18 cellular contexts compared by ENCODE assay signal in the genomic region with DNA sequence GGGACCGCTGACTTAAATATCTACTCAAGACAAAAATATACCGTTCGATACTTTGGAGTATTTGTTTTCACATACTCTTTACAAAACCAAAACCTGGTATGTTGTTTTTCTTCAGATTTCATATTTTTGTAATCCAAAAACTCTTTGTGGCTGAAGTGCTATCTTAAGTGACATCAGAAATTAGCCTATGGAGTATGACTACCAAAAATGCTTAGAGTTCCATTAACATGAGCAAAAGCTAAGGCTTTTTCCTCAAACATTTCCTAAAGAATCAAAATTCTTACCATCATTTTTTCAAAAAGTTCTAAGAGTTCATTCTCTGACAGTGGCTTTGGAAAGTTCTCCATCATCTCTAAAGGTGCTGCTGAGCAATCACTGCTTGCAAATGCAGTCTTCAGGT. TPM values are rescaled to one million over a fixed set of nuclear protein-coding genes. Genes with fewer than 3 reads are reported as not detected.
DNase-seq lines count a peak whose midpoint lies in the region; ATAC-seq lines count a peak whose summit lies in the region.
"Had no signal": no experiment of that assay in that cellular context is flagged by ENCODE, and none has a peak within 500 bp of the region (broad histone marks: within the 10 kb centered on the region; RNA-seq: fewer than 3 reads in every experiment).

No MANE protein-coding gene starts in this region.

- H3K27ac Mint-ChIP-seq in activated T-cell treated with anti-CD3 and anti-CD28 coated beads, Interleukin-2, amount 50 U/mL, for 24 hours: no peak overlapping the region

- H3K27me3 Mint-ChIP-seq in activated T-cell treated with anti-CD3 and anti-CD28 coated beads, Interleukin-2, amount 50 U/mL, for 24 hours: no peaks in the 10 kb centered on the region

- H3K4me3 ChIP-seq in ACC112 (ENCODE audit: low read depth, low read length): no peak overlapping the region
- H3K4me3 ChIP-seq: PC-9 had no signal

- H2AFZ ChIP-seq in ACC112 (ENCODE audit: low read length, unreplicated experiment): no peak overlapping the region
- H2AFZ ChIP-seq: PC-9 had no signal

- H3K27me3 ChIP-seq in ACC112 (ENCODE audit: insufficient read depth, low read length): no peaks in the 10 kb centered on the region

- H3K4me1 Mint-ChIP-seq in activated T-cell treated with anti-CD3 and anti-CD28 coated beads, Interleukin-2, amount 50 U/mL, for 24 hours (ENCODE audit: low read depth): peaks cover 5% of the 10 kb centered on the region

- H3K27ac ChIP-seq in ACC112 (ENCODE audit: low read depth, low read length): peak overlapping the region; percentile 56
- H3K27ac ChIP-seq: KMS-11, PC-9 had no signal

- intact Hi-C loops in Right ventricle myocardium superior (cut with DNase I): no loop called here

- no peak overlapping the region for H3K4me3 Mint-ChIP-seq in activated T-cell treated with anti-CD3 and anti-CD28 coated beads, Interleukin-2, amount 50 U/mL, for 24 hours

- H3K36me3 ChIP-seq in ACC112 (ENCODE audit: insufficient read depth, low read length): peaks cover 35% of the 10 kb centered on the region

- peaks cover 40% of the 10 kb centered on the region for H3K79me2 ChIP-seq in ACC112 (ENCODE audit: control insufficient read depth, insufficient read depth, low read length, unreplicated experiment)

- peaks cover 21% of the 10 kb centered on the region for H3K36me3 Mint-ChIP-seq in activated T-cell treated with anti-CD3 and anti-CD28 coated beads, Interleukin-2, amount 50 U/mL, for 24 hours (ENCODE audit: low read depth)

- peaks cover 17% of the 10 kb centered on the region for H3K9me3 Mint-ChIP-seq in activated T-cell treated with anti-CD3 and anti-CD28 coated beads, Interleukin-2, amount 50 U/mL, for 24 hours

- peaks cover 19% of the 10 kb centered on the region for H3K4me1 ChIP-seq in ACC112 (ENCODE audit: control insufficient read depth, insufficient read depth, low read length, unreplicated experiment)

- DNase-seq in GM04503 (ENCODE audit: low read depth) (peak; percentile 6), astrocyte of the hippocampus (ENCODE audit: low read depth, low spot score) (peak; percentile 18), hepatic stellate cell (ENCODE audit: low spot score) (peak; percentile 17), Right ventricle myocardium superior (no peak)
- DNase-seq in activated T-cell treated with anti-CD3 and anti-CD28 coated beads, Interleukin-2, amount 50 U/mL, for 24 hours: no peak
- DNase-seq: 8988T, C1 segment of cervical spinal cord, DND-41, HCEC 1CT, NCI-H1048, NCI-H146, NCI-H2081 treated with DMSO at 0.1 percent for 48 hours, NCI-H510A treated with DMSO at 0.1 percent for 48 hours, PC-9 had no signal

- ATAC-seq in Right ventricle myocardium superior (ENCODE audit: poor library complexity) (no peak), GM21619 (IDR thresholded peaks at IDR 0.05; ENCODE audit: unreplicated experiment) (no peak), GM19328 (IDR thresholded peaks at IDR 0.05; ENCODE audit: unreplicated experiment) (no peak)

RNA-seq across cellular contexts. Expression of gene DIAPH3, which starts 52.0 kb away (rescaled TPM):
- 0.32 TPM for total RNA-seq in Right ventricle myocardium superior

Comparison
In these comparisons a context has a peak if more than half of its experiments do, and no peak if none do; other contexts are left out.
1. DNase-seq: peak in GM04503 (single experiment), astrocyte of the hippocampus (single experiment) and hepatic stellate cell (single experiment); none in Right ventricle myocardium superior (single experiment) and activated T-cell treated with anti-CD3 and anti-CD28 coated beads, Interleukin-2, amount 50 U/mL, for 24 hours (single experiment).